11 cellular contexts compared by ENCODE assay signal in the genomic region with DNA sequence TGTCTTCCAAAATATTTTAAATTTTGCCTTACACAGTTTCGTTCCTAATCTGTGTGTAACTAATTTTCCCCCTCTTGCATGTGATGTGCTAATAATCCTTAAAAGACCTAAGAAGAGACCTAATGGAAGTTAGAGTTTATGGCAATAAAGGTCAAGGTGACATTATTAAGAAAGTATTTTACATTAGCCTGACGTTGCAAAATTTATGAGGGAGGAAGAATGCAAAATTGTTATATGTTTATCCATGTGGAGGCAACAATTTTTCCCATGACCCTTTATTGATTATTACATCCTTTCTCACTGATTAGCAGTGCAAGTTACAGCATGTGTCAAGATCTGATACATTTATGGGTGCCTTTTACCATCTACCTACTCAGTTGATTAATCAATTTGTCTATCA.
"Had no signal": no experiment of that assay in that cellular context is flagged by ENCODE, and none has a peak within 500 bp of the region (broad histone marks: within the 10 kb centered on the region; RNA-seq: fewer than 3 reads in every experiment).

No MANE protein-coding gene starts in this region.

- H3K36me3 ChIP-seq: HAP-1 had no signal

- DNase-seq: GM23248, GOT3, H7, H9, HCEC 1CT, HFFc6 had no signal

- H3K9ac ChIP-seq: GM23248 had no signal

- H3K9me3 Mint-ChIP-seq: GM23338 had no signal

- H3K27ac Mint-ChIP-seq: GM23338, H9, HFFc6 had no signal

- H3K27ac ChIP-seq: GM23248 had no signal

- H3K4me1 Mint-ChIP-seq: GM23338, H9 had no signal

- H3K4me3 Mint-ChIP-seq: GM23338, H9, HFFc6 had no signal

- H3K4me1 ChIP-seq: HAP-1 had no signal

- FAIRE-seq: H1, H54 had no signal

- H2AFZ ChIP-seq: GM23248, GM23338 had no signal

- H3K9me3 ChIP-seq: HAP-1 had no signal

- H3K4me2 ChIP-seq: GM23338 had no signal

- H3K4me3 ChIP-seq: GM23248, GM23338, HAP-1 had no signal

- ATAC-seq: GM23338, HCT116 had no signal
